8 cellular contexts compared by ENCODE assay signal in the genomic region with DNA sequence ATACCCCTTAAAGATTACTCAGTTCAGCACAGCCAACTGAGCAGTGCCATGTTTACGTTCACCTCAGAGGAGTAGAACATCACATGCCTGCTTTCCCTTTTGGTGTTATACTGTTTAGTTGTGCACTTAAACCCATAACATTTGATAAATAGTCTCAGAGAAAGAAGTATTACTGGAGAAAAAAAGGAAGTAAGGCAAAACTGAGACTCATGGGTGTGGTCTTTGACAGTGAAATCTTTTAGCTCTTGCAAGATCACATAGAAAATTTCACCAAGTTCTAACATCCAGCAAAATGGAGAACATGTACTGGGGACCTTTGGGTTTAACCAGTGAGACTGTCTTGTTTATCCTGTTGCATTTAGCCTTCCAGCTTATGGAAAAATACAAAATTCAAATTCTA. TPM values are rescaled to one million over a fixed set of nuclear protein-coding genes. Genes with fewer than 3 reads are reported as not detected.
DNase-seq lines count a peak whose midpoint lies in the region; ATAC-seq lines count a peak whose summit lies in the region.
"Had no signal": no experiment of that assay in that cellular context is flagged by ENCODE, and none has a peak within 500 bp of the region (broad histone marks: within the 10 kb centered on the region; RNA-seq: fewer than 3 reads in every experiment).

No MANE protein-coding gene starts in this region.

- ATAC-seq in GM19455 (IDR thresholded peaks at IDR 0.05; ENCODE audit: unreplicated experiment) = peak; percentile 27
- ATAC-seq in HG03342 (IDR thresholded peaks at IDR 0.05; ENCODE audit: unreplicated experiment) = peak; percentile 33

- no peaks in the 10 kb centered on the region for H3K27me3 Mint-ChIP-seq in activated CD4-positive, alpha-beta memory T cell treated with anti-CD3 and anti-CD28 coated beads, Interleukin-2, amount 10 ng/mL, durations not matched to agents 7 days and 5 days

- intact Hi-C loops in posterior cingulate gyrus (cut with DNase I) = no loop called here

- DNase-seq in activated CD4-positive, alpha-beta memory T cell treated with anti-CD3 and anti-CD28 coated beads, Interleukin-2, amount 10 ng/mL, durations not matched to agents 7 days and 5 days = no peak
- DNase-seq in D341Med (ENCODE audit: low spot score) (no peak), posterior cingulate gyrus (no peak), cerebellum (ENCODE audit: low spot score) (no peak)
- DNase-seq: activated CD4-positive, alpha-beta T cell treated with anti-CD3 and anti-CD28 coated beads for 4 hours had no signal

- CTCF ChIA-PET in activated CD4-positive, alpha-beta memory T cell treated with anti-CD3 and anti-CD28 coated beads, Interleukin-2, amount 10 ng/mL, durations not matched to agents 7 days and 5 days (lab: Charles Lee) = no interaction called here

- peak overlapping the region; percentile 12 for H3K4me2 ChIP-seq in skeletal muscle satellite cell (ENCODE audit: low read length)

- peaks cover 77% of the 10 kb centered on the region for H3K36me3 Mint-ChIP-seq in activated CD4-positive, alpha-beta memory T cell treated with anti-CD3 and anti-CD28 coated beads, Interleukin-2, amount 10 ng/mL, durations not matched to agents 7 days and 5 days (ENCODE audit: low read depth)

- H3K27ac Mint-ChIP-seq in activated CD4-positive, alpha-beta memory T cell treated with anti-CD3 and anti-CD28 coated beads, Interleukin-2, amount 10 ng/mL, durations not matched to agents 7 days and 5 days = peak overlapping the region; percentile 84

- H3K27me3 ChIP-seq in skeletal muscle satellite cell (ENCODE audit: control insufficient read depth, insufficient read depth, low read length) = no peaks in the 10 kb centered on the region

- peaks cover 40% of the 10 kb centered on the region for H3K4me1 ChIP-seq in skeletal muscle satellite cell (ENCODE audit: control insufficient read depth, insufficient read depth, low read length)

- POLR2A ChIA-PET in activated CD4-positive, alpha-beta memory T cell treated with anti-CD3 and anti-CD28 coated beads, Interleukin-2, amount 10 ng/mL, durations not matched to agents 7 days and 5 days (lab: Charles Lee) = interaction anchor here (1.0 to 1.7 kb wide), 5 partner anchors 10 to 908 kb away, joined by 3 to 14 read pairs (median 4); a partner anchor contains a TSS

- H3K9me3 Mint-ChIP-seq in activated CD4-positive, alpha-beta memory T cell treated with anti-CD3 and anti-CD28 coated beads, Interleukin-2, amount 10 ng/mL, durations not matched to agents 7 days and 5 days = peaks cover 4% of the 10 kb centered on the region

- peaks cover 78% of the 10 kb centered on the region for H3K4me1 Mint-ChIP-seq in activated CD4-positive, alpha-beta memory T cell treated with anti-CD3 and anti-CD28 coated beads, Interleukin-2, amount 10 ng/mL, durations not matched to agents 7 days and 5 days

- no peaks in the 10 kb centered on the region for H3K9me3 ChIP-seq in skeletal muscle satellite cell (replicated peaks; ENCODE audit: low read length)

- H3K9ac ChIP-seq in skeletal muscle satellite cell (ENCODE audit: low read depth, low read length) = peak overlapping the region; percentile 40

- peak overlapping the region; percentile 40 for H3K4me3 Mint-ChIP-seq in activated CD4-positive, alpha-beta memory T cell treated with anti-CD3 and anti-CD28 coated beads, Interleukin-2, amount 10 ng/mL, durations not matched to agents 7 days and 5 days

- H3K4me3 ChIP-seq in skeletal muscle satellite cell (ENCODE audit: low read length) = no peak overlapping the region

- H3K36me3 ChIP-seq in skeletal muscle satellite cell (ENCODE audit: insufficient read depth, low read length) = peaks cover 25% of the 10 kb centered on the region

RNA-seq across cellular contexts. Expression of a gene that starts 5.6 kb away (rescaled TPM):
- total RNA-seq in activated CD4-positive, alpha-beta memory T cell treated with anti-CD3 and anti-CD28 coated beads, Interleukin-2, amount 10 ng/mL, durations not matched to agents 7 days and 5 days = 100 to 1,000 TPM; 118 to 126 TPM
- total RNA-seq in skeletal muscle satellite cell (2012; rRNA removed) = 46.5 and 65.7 TPM in 2 replicates
- 64.1 TPM for total RNA-seq in cerebellum
